ENCODE assay signal across 20 cellular contexts in the genomic region with DNA sequence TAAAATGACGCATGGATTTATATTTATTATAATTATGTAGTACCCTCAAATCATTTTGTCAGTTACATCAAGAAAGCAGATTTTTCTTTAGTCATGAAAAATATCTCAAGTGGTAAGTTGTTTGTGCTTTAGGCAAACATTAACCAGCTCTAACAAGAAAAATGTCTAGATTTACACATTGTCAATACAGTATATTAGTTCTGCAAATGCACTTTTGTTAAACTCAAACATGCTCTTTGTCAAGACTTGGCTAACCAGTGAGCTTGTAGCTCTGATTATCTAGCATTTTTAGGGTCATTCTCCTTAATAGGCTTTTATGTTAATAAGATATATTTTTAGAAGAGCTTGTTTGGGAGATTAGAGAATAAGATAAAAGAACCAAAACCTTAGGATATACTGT. TPM values are rescaled to one million over a fixed set of nuclear protein-coding genes. Genes with fewer than 3 reads are reported as not detected.
A peak's percentile ranks its signal among the peaks of the same experiment; 100 is the strongest.
DNase-seq lines count a peak whose midpoint lies in the region; ATAC-seq, FAIRE-seq and TF ChIP-seq lines count a peak whose summit lies in the region.
"Had no signal": no experiment of that assay in that cellular context is flagged by ENCODE, and none has a peak within 500 bp of the region (broad histone marks: within the 10 kb centered on the region; RNA-seq: fewer than 3 reads in every experiment).

No MANE protein-coding gene starts in this region.

- intact Hi-C loops in pancreas (cut with DNase I), result no loop called here

- peaks cover 3 to 11% (median 10%) of the 10 kb centered on the region in 3 donors for H3K4me1 ChIP-seq in pancreas
- H3K4me1 ChIP-seq: BE2C had no signal

- no peaks in the 10 kb centered on the region for H3K27me3 ChIP-seq in pancreas
- H3K27me3 ChIP-seq: BE2C had no signal

- H3K36me3 ChIP-seq in pancreas, result no peaks in the 10 kb centered on the region
- H3K36me3 ChIP-seq: BE2C had no signal

- DNase-seq in DMS53 (lab: John Stamatoyannopoulos, UW) (peak; percentile 81), HuH-7.5 (ENCODE audit: low spot score) (peak; percentile 37), pancreas (no peak), SKM-1 (lab: John Stamatoyannopoulos, UW; ENCODE audit: unreplicated experiment) (no peak), nucleus accumbens (lab: John Stamatoyannopoulos, UW) (no peak)
- DNase-seq: ACHN; BE2C; C1 segment of cervical spinal cord; Calu3; CD8-positive, alpha-beta T cell; DMS79; GDM1; GOT3; H7; HFFc6; IMR-90 had no signal

- no peak overlapping the region for H3K4me3 ChIP-seq in pancreas
- H3K4me3 ChIP-seq: K562 had no signal

- FAIRE-seq in islet of Langerhans (lab: Jason Lieb, UNC), result peak; percentile 74
- FAIRE-seq in pancreas (lab: Jason Lieb, UNC), result no peak
- FAIRE-seq: K562 had no signal

- no peak for TF ChIP-seq CTCF in pancreas (IDR thresholded peaks at IDR 0.05)

- no peaks in the 10 kb centered on the region for H3K9me3 ChIP-seq in pancreas
- H3K9me3 ChIP-seq: BE2C had no signal

- 57 to 62% methylated on average over 1 of the region's 1 CpG for WGBS in pancreas, 2 donors

- H3K27ac ChIP-seq in pancreas, result no peak overlapping the region

- ATAC-seq in pancreas, result peak in 3 of 4 donors; percentile 64 to 73 (median 66)
- ATAC-seq in GM18870 (IDR thresholded peaks at IDR 0.05; ENCODE audit: unreplicated experiment), result no peak
- ATAC-seq: CD8-positive, alpha-beta T cell; HCT116; K562 had no signal

RNA-seq across cellular contexts. Expression of gene SCRN3, which starts 32.7 kb away (rescaled TPM):
- 10 to 100 TPM in 4 of 6 donors, 1 to 10 TPM in 2; 8.2 to 14.8 (median 10.4) TPM for total RNA-seq in pancreas
- polyA plus RNA-seq in pancreas, result 1 to 10 TPM; 9.5 to 9.7 TPM

RNA-seq across cellular contexts. Expression of gene GPR155, which starts 58.6 kb away (rescaled TPM):
- total RNA-seq in pancreas, result 10 to 100 TPM in 3 of 6 donors, 1 to 10 TPM in 3; 7.1 to 11.5 (median 9.3) TPM
- 1 to 10 TPM; 2.4 to 2.5 TPM for polyA plus RNA-seq in pancreas

Comparison
In these comparisons a context has a peak if more than half of its experiments do, and no peak if none do; other contexts are left out.
1. DNase-seq: peak in DMS53 (single experiment) and HuH-7.5 (single experiment); none in pancreas (0 of 6), SKM-1 (single experiment) and nucleus accumbens (0 of 56).